In the genomic region with DNA sequence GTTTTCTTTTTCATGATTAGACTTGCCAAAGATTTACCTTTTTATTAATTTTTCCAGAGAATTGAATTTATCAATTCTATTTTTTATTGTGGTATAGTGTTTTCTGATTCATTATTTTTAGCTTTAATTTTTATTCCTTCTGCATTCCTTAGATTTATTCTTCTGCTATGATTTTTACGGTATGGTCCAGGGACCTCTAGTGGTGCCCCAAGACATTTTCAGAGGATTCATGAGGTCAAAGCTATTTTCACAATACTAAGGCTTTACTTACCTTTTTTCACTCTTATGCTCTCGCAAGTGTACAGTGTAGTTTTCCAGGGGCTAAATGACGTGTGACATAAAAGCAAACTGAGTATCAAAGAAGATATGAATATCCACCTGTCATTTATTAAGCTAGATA, we compare ENCODE assay signal across 10 cellular contexts. TPM values are rescaled to one million over a fixed set of nuclear protein-coding genes. Genes with fewer than 3 reads are reported as not detected.
DNase-seq lines count a peak whose midpoint lies in the region; FAIRE-seq and TF ChIP-seq lines count a peak whose summit lies in the region.
"Had no signal": no experiment of that assay in that cellular context is flagged by ENCODE, and none has a peak within 500 bp of the region (broad histone marks: within the 10 kb centered on the region; RNA-seq: fewer than 3 reads in every experiment).

No MANE protein-coding gene starts in this region.

- H3K27ac ChIP-seq in 22Rv1, result no peak overlapping the region
- no peak overlapping the region for H3K27ac ChIP-seq in WERI-Rb-1

- no peaks in the 10 kb centered on the region for H3K36me3 ChIP-seq in WERI-Rb-1

- TF ChIP-seq CTCF in 22Rv1 (IDR thresholded peaks at IDR 0.05) (peak; percentile 63), fibroblast of pulmonary artery (IDR thresholded peaks at IDR 0.05; ENCODE audit: low read length, missing control alignments) (peak; percentile 47), WERI-Rb-1 (IDR thresholded peaks at IDR 0.05; ENCODE audit: low read depth, low read length) (no peak)

- peak; percentile 33 for FAIRE-seq in GM12891 (lab: Jason Lieb, UNC)

- H3K4me3 ChIP-seq in fibroblast of pulmonary artery (replicated peaks; ENCODE audit: low read depth, low read length) (no peak overlapping the region), WERI-Rb-1 (ENCODE audit: low read depth, low read length) (no peak overlapping the region)

- H3K27me3 ChIP-seq in WERI-Rb-1 (ENCODE audit: insufficient read depth, low read depth, severe bottlenecking), result peaks cover 61% of the 10 kb centered on the region

- H3K9me3 ChIP-seq in WERI-Rb-1 (ENCODE audit: severe bottlenecking), result no peaks in the 10 kb centered on the region

- TF ChIP-seq POLR2A in GM12891 (IDR thresholded peaks at IDR 0.05; ENCODE audit: low read depth, low read length), result no peak

- DNase-seq in GM12891 (ENCODE audit: insufficient read length, low spot score) (no peak), OCI-M1 (lab: John Stamatoyannopoulos, UW) (peak; percentile 45), fibroblast of pulmonary artery (ENCODE audit: low read depth) (peak; percentile 36), NOMO-1 (lab: John Stamatoyannopoulos, UW; ENCODE audit: unreplicated experiment in 2 of 2) (no peak), WERI-Rb-1 (no peak)
- DNase-seq in activated T-cell treated with anti-CD3 and anti-CD28 coated beads, Interleukin-2, amount 50 U/mL, for 48 hours, result no peak
- DNase-seq in activated CD4-positive, alpha-beta T cell treated with anti-CD3 and anti-CD28 coated beads, Interleukin-2, amount 50 U/mL, for 48 hours, result no peak
- DNase-seq: naive B cell, NCI-H146 had no signal

TF ChIP-seq in GM12891, 5 proteins besides CTCF, POLR2A, EP300 and RAD21:
- no peak for TF ChIP-seq TAF1 (IDR thresholded peaks at IDR 0.05; ENCODE audit: low read depth, low read length)
- TF ChIP-seq PAX5 (IDR thresholded peaks at IDR 0.05; ENCODE audit: insufficient read depth, low read length, severe bottlenecking), result no peak
- no peak for TF ChIP-seq SPI1 (IDR thresholded peaks at IDR 0.05; ENCODE audit: low read depth, low read length)
- no peak for TF ChIP-seq POLR2AphosphoS5 (IDR thresholded peaks at IDR 0.05; ENCODE audit: low read depth, low read length)
- no peak for TF ChIP-seq POU2F2 (IDR thresholded peaks at IDR 0.05; ENCODE audit: low read depth, low read length)
TF ChIP-seq in GM12891: peak in this region for 0.

RNA-seq across cellular contexts. Expression of gene RADX, which starts 8.0 kb away (rescaled TPM):
- polyA plus RNA-seq in GM12891 (2012; ENCODE audit: low read depth, missing spikeins), result 3.1 TPM

Comparison
In these comparisons a context has a peak if more than half of its experiments do, and no peak if none do; other contexts are left out.
1. DNase-seq: peak in OCI-M1 (single experiment) and fibroblast of pulmonary artery (single experiment); none in GM12891 (single experiment), activated T-cell treated with anti-CD3 and anti-CD28 coated beads, Interleukin-2, amount 50 U/mL, for 48 hours (0 of 2), NOMO-1 (0 of 2), WERI-Rb-1 (single experiment) and activated CD4-positive, alpha-beta T cell treated with anti-CD3 and anti-CD28 coated beads, Interleukin-2, amount 50 U/mL, for 48 hours (0 of 2).